19 cellular contexts compared by ENCODE assay signal in the genomic region with DNA sequence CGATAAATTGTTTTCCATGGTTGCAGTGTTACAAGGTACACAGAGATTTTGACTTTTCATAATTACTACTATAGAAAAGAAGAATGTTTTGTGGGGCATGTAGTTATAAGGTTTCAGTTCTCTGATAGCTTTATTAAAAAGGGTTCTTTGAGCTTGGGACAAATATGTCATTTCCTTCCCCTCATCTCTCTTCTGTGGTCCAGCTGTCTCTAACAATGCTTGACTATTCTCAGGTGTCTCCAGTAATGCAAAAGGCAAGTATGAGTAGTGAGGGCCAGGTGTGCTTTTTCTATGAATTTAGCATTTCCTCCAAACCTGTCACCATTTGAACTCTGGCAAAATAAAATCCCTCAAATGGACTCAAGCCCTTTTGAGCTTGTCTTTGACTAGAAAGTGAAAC.
DNase-seq lines count a peak whose midpoint lies in the region; ATAC-seq lines count a peak whose summit lies in the region.
"Had no signal": no experiment of that assay in that cellular context is flagged by ENCODE, and none has a peak within 500 bp of the region (broad histone marks: within the 10 kb centered on the region; RNA-seq: fewer than 3 reads in every experiment).

No MANE protein-coding gene starts in this region.

- ATAC-seq in GM21528 (IDR thresholded peaks at IDR 0.05; ENCODE audit: low FRiP score, unreplicated experiment) (peak; percentile 72), HG03135 (IDR thresholded peaks at IDR 0.05; ENCODE audit: unreplicated experiment) (peak; percentile 71), memory B cell (ENCODE audit: low read depth) (peak; percentile 41)

- peaks cover 5% of the 10 kb centered on the region for H3K4me1 Mint-ChIP-seq in memory B cell

- H3K4me3 Mint-ChIP-seq in memory B cell, result no peak overlapping the region
- H3K4me3 Mint-ChIP-seq: activated naive CD8-positive, alpha-beta T cell; stimulated activated naive CD8-positive, alpha-beta T cell treated with anti-CD3 and anti-CD28 coated beads, Interleukin-15, Interleukin-2, amounts not matched to agents 100 ng/mL and 50 ng/mL, for 24 hours had no signal

- H3K27me3 Mint-ChIP-seq in memory B cell, result no peaks in the 10 kb centered on the region
- H3K27me3 Mint-ChIP-seq: activated naive CD8-positive, alpha-beta T cell; stimulated activated naive CD8-positive, alpha-beta T cell treated with anti-CD3 and anti-CD28 coated beads, Interleukin-15, Interleukin-2, amounts not matched to agents 100 ng/mL and 50 ng/mL, for 24 hours had no signal

- DNase-seq in NCI-H2081 (lab: John Stamatoyannopoulos, UW) (peak; percentile 8 to 21), NCI-H2081 treated with DMSO at 0.1 percent for 48 hours (lab: John Stamatoyannopoulos, UW) (no peak), memory B cell (ENCODE audit: low spot score in 2 of 2) (no peak), NOMO-1 treated with DMSO at 0.1 percent for 48 hours (lab: John Stamatoyannopoulos, UW; ENCODE audit: unreplicated experiment) (no peak), HPDE6-E6E7 (ENCODE audit: extremely low spot score) (no peak), iPS-NIHi7 (ENCODE audit: extremely low spot score) (no peak)
- DNase-seq: 8988T; activated CD4-positive, alpha-beta T cell treated with anti-CD3 and anti-CD28 coated beads, Interleukin-2, amount 50 U/mL, for 48 hours; cortex of kidney; DMS79; foreskin fibroblast; GOT3; KG1; kidney glomerular epithelial cell; NCI-H524 had no signal

- H3K36me3 Mint-ChIP-seq in memory B cell, result peaks cover 1% of the 10 kb centered on the region

- H3K27ac Mint-ChIP-seq in memory B cell, result peak overlapping the region; percentile 72
- H3K27ac Mint-ChIP-seq: activated naive CD8-positive, alpha-beta T cell; stimulated activated naive CD8-positive, alpha-beta T cell treated with anti-CD3 and anti-CD28 coated beads, Interleukin-15, Interleukin-2, amounts not matched to agents 100 ng/mL and 50 ng/mL, for 24 hours had no signal

- no peaks in the 10 kb centered on the region for H3K9me3 Mint-ChIP-seq in memory B cell
- H3K9me3 Mint-ChIP-seq: stimulated activated naive CD8-positive, alpha-beta T cell treated with anti-CD3 and anti-CD28 coated beads, Interleukin-15, Interleukin-2, amounts not matched to agents 100 ng/mL and 50 ng/mL, for 24 hours had no signal

Comparison
In these comparisons a context has a peak if more than half of its experiments do, and no peak if none do; other contexts are left out.
1. DNase-seq: peak in NCI-H2081 (2 of 2); none in NCI-H2081 treated with DMSO at 0.1 percent for 48 hours (single experiment), memory B cell (0 of 2), NOMO-1 treated with DMSO at 0.1 percent for 48 hours (single experiment), HPDE6-E6E7 (single experiment) and iPS-NIHi7 (single experiment).
2. Peak in every context shown above with its lines, with median percentiles within 50 percentile points of each other: ATAC-seq.